In genomic region chr11:47435687-47436086, GRCh38 we compare ENCODE assay signal across 1 cellular context.
TF ChIP-seq lines count a peak whose summit lies in the region.

No MANE protein-coding gene starts in this region.

TF ChIP-seq in HepG2, 621 proteins besides CTCF, POLR2A, EP300 and RAD21 (continued from another document and continues in another):
- TF ChIP-seq, protein P1, sequence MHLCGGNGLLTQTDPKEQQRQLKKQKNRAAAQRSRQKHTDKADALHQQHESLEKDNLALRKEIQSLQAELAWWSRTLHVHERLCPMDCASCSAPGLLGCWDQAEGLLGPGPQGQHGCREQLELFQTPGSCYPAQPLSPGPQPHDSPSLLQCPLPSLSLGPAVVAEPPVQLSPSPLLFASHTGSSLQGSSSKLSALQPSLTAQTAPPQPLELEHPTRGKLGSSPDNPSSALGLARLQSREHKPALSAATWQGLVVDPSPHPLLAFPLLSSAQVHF (CRISPR knock-in tag; IDR thresholded peaks at IDR 0.05) = no peak
- TF ChIP-seq MEF2D (CRISPR knock-in tag; IDR thresholded peaks at IDR 0.05) = no peak
- no peak for TF ChIP-seq ZNF720 (CRISPR knock-in tag; IDR thresholded peaks at IDR 0.05)
- TF ChIP-seq KLF12 (CRISPR knock-in tag; IDR thresholded peaks at IDR 0.05; ENCODE audit: borderline replicate concordance) = no peak
- peak; percentile 21; the same call in 1 of the 2 replicates for TF ChIP-seq ZNF580 (CRISPR knock-in tag; IDR thresholded peaks at IDR 0.05; ENCODE audit: borderline replicate concordance, low read depth)
- peak; percentile 84 for TF ChIP-seq PITX1 (CRISPR knock-in tag; IDR thresholded peaks at IDR 0.05)
- TF ChIP-seq, protein P2, sequence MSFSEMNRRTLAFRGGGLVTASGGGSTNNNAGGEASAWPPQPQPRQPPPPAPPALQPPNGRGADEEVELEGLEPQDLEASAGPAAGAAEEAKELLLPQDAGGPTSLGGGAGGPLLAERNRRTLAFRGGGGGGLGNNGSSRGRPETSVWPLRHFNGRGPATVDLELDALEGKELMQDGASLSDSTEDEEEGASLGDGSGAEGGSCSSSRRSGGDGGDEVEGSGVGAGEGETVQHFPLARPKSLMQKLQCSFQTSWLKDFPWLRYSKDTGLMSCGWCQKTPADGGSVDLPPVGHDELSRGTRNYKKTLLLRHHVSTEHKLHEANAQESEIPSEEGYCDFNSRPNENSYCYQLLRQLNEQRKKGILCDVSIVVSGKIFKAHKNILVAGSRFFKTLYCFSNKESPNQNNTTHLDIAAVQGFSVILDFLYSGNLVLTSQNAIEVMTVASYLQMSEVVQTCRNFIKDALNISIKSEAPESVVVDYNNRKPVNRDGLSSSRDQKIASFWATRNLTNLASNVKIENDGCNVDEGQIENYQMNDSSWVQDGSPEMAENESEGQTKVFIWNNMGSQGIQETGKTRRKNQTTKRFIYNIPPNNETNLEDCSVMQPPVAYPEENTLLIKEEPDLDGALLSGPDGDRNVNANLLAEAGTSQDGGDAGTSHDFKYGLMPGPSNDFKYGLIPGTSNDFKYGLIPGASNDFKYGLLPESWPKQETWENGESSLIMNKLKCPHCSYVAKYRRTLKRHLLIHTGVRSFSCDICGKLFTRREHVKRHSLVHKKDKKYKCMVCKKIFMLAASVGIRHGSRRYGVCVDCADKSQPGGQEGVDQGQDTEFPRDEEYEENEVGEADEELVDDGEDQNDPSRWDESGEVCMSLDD (CRISPR knock-in tag; IDR thresholded peaks at IDR 0.05; ENCODE audit: borderline replicate concordance) = peak; percentile 63; the same call in 1 of the 2 replicates
- no peak for TF ChIP-seq TCF12 (IDR thresholded peaks at IDR 0.05)
- TF ChIP-seq TCF12 (CRISPR knock-in tag; IDR thresholded peaks at IDR 0.05) = no peak
- TF ChIP-seq, protein P3, sequence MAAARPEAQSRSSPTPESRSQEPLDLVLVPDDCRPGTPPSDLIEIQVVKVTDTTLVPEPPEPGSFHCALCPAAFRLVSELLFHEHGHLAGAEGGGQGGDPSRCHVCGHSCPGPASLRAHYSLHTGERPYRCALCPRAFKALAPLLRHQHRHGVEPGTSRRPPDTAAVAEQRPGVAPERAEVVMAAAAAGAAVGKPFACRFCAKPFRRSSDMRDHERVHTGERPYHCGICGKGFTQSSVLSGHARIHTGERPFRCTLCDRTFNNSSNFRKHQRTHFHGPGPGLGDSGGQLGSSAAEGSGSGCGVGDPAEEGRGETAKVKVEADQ (CRISPR knock-in tag; IDR thresholded peaks at IDR 0.05; ENCODE audit: borderline replicate concordance) = no peak
- TF ChIP-seq KLF15 (CRISPR knock-in tag; IDR thresholded peaks at IDR 0.05; ENCODE audit: borderline replicate concordance) = no peak
- no peak for TF ChIP-seq ZBTB49 (CRISPR knock-in tag; IDR thresholded peaks at IDR 0.05; ENCODE audit: borderline replicate concordance)
- no peak for TF ChIP-seq SALL2 (CRISPR knock-in tag; IDR thresholded peaks at IDR 0.05)
- TF ChIP-seq RERE (CRISPR knock-in tag; IDR thresholded peaks at IDR 0.05; ENCODE audit: low read depth) = no peak
- TF ChIP-seq MXD4 (CRISPR knock-in tag; IDR thresholded peaks at IDR 0.05) = no peak; the same call in 1 of the 2 replicates
- TF ChIP-seq ZMAT3 (CRISPR knock-in tag; conservative IDR thresholded peaks at IDR 0.05) = no peak
- TF ChIP-seq, protein P4, sequence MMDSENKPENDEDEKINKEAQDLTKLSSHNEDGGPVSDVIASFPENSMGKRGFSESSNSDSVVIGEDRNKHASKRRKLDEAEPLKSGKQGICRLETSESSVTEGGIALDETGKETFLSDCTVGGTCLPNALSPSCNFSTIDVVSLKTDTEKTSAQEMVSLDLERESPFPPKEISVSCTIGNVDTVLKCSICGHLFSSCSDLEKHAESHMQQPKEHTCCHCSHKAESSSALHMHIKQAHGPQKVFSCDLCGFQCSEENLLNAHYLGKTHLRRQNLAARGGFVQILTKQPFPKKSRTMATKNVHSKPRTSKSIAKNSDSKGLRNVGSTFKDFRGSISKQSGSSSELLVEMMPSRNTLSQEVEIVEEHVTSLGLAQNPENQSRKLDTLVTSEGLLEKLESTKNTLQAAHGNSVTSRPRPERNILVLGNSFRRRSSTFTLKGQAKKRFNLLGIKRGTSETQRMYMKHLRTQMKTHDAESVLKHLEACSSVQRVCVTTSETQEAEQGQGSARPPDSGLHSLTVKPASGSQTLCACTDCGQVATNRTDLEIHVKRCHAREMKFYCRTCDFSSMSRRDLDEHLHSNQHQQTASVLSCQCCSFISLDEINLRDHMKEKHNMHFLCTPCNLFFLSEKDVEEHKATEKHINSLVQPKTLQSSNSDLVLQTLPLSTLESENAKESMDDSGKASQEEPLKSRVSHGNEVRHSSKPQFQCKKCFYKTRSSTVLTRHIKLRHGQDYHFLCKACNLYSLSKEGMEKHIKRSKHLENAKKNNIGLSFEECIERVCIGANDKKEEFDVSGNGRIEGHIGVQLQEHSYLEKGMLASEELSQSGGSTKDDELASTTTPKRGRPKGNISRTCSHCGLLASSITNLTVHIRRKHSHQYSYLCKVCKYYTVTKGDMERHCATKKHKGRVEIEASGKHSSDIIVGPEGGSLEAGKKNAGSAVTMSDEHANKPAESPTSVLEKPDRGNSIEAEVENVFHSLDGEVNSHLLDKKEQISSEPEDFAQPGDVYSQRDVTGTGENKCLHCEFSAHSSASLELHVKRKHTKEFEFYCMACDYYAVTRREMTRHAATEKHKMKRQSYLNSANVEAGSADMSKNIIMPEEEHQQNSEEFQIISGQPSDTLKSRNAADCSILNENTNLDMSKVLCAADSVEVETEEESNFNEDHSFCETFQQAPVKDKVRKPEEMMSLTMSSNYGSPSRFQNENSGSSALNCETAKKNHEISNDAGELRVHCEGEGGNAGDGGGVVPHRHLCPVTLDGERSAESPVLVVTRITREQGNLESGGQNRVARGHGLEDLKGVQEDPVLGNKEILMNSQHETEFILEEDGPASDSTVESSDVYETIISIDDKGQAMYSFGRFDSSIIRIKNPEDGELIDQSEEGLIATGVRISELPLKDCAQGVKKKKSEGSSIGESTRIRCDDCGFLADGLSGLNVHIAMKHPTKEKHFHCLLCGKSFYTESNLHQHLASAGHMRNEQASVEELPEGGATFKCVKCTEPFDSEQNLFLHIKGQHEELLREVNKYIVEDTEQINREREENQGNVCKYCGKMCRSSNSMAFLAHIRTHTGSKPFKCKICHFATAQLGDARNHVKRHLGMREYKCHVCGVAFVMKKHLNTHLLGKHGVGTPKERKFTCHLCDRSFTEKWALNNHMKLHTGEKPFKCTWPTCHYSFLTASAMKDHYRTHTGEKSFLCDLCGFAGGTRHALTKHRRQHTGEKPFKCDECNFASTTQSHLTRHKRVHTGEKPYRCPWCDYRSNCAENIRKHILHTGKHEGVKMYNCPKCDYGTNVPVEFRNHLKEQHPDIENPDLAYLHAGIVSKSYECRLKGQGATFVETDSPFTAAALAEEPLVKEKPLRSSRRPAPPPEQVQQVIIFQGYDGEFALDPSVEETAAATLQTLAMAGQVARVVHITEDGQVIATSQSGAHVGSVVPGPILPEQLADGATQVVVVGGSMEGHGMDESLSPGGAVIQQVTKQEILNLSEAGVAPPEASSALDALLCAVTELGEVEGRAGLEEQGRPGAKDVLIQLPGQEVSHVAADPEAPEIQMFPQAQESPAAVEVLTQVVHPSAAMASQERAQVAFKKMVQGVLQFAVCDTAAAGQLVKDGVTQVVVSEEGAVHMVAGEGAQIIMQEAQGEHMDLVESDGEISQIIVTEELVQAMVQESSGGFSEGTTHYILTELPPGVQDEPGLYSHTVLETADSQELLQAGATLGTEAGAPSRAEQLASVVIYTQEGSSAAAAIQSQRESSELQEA (CRISPR knock-in tag; IDR thresholded peaks at IDR 0.05; ENCODE audit: not compliant biosample characterization) = no peak
- no peak for TF ChIP-seq ZNF263 (CRISPR knock-in tag; IDR thresholded peaks at IDR 0.05)
- no peak for TF ChIP-seq ZNF567 (CRISPR knock-in tag; IDR thresholded peaks at IDR 0.05; ENCODE audit: borderline replicate concordance)
- 0 out of 2 replicates have a peak, but pooled peaks have one; percentile 56 for TF ChIP-seq HNRNPL (IDR thresholded peaks at IDR 0.05; ENCODE audit: low read depth, low read length)
- no peak for TF ChIP-seq EZH2 (conservative IDR thresholded peaks at IDR 0.05; ENCODE audit: low read depth, low read length)
- TF ChIP-seq ATF6 (CRISPR knock-in tag; conservative IDR thresholded peaks at IDR 0.05) = no peak
- no peak for TF ChIP-seq SMAD1 (CRISPR knock-in tag; IDR thresholded peaks at IDR 0.05; ENCODE audit: borderline replicate concordance, low read depth)
